Comparison of ENCODE assay signal across 18 cellular contexts in genomic region chr5:40790947-40791593, GRCh38. TPM values are rescaled to one million over a fixed set of nuclear protein-coding genes. Genes with fewer than 3 reads are reported as not detected.
DNase-seq lines count a peak whose midpoint lies in the region; ATAC-seq and TF ChIP-seq lines count a peak whose summit lies in the region.
"Had no signal": no experiment of that assay in that cellular context is flagged by ENCODE, and none has a peak within 500 bp of the region (broad histone marks: within the 10 kb centered on the region; RNA-seq: fewer than 3 reads in every experiment).

No MANE protein-coding gene starts in this region.

- H3K36me3 Mint-ChIP-seq in immature natural killer cell = peaks cover 8 to 12% (median 9%) of the 10 kb centered on the region in 3 donors

- no peaks in the 10 kb centered on the region for H3K27me3 ChIP-seq in ACC112 (ENCODE audit: insufficient read depth, low read length)
- no peaks in the 10 kb centered on the region for H3K27me3 ChIP-seq in lung (ENCODE audit: control insufficient read depth, insufficient read depth)
- H3K27me3 ChIP-seq in body of pancreas = no peaks in the 10 kb centered on the region
- H3K27me3 ChIP-seq: adrenal gland, BE2C, heart left ventricle, pancreas, SJCRH30 had no signal

- intact Hi-C loops in body of pancreas (cut with DNase I) = no loop called here

- WGBS in lung, 2 donors = 47 to 63% methylated on average over 3 of the region's 3 CpGs
- WGBS in body of pancreas, 2 donors = 52 to 57% methylated on average over 3 of the region's 3 CpGs

- H3K27ac Mint-ChIP-seq in immature natural killer cell = peak overlapping the region in 3 of 6 donors; percentile 2 to 31 (median 26)
- H3K27ac Mint-ChIP-seq: activated CD4-positive, alpha-beta T cell treated with anti-CD3 and anti-CD28 coated beads, Interleukin-2, amount 10 ng/mL, durations not matched to agents 24 days and 14 days had no signal

- peak overlapping the region; percentile 55 for H3K4me3 ChIP-seq in ACC112 (ENCODE audit: low read depth, low read length)
- H3K4me3 ChIP-seq in choroid plexus epithelial cell (ENCODE audit: low read depth, low read length) = no peak overlapping the region
- no peak overlapping the region for H3K4me3 ChIP-seq in lung
- H3K4me3 ChIP-seq in body of pancreas = no peak overlapping the region
- H3K4me3 ChIP-seq: adrenal gland, heart left ventricle, mucosa of descending colon, pancreas, SJCRH30 had no signal

- H3K36me3 ChIP-seq in ACC112 (ENCODE audit: insufficient read depth, low read length) (peaks cover 19% of the 10 kb centered on the region), lung (ENCODE audit: control insufficient read depth in 2 of 2, insufficient read depth in 2 of 2, low read length in 2 of 2) (peaks cover 0 to 1% of the 10 kb centered on the region in 2 donors), body of pancreas (replicated peaks in 1 of 2; ENCODE audit: insufficient read depth in 1 of 2, low read depth in 2 of 2) (no peaks in the 10 kb centered on the region)
- H3K36me3 ChIP-seq: adrenal gland, pancreas had no signal

- DNase-seq in LHCN-M2 (ENCODE audit: low read depth) (peak; percentile 20), choroid plexus epithelial cell (ENCODE audit: low read depth) (peak; percentile 41), lung (ENCODE audit: low spot score) (no peak), NCI-H2227 treated with DMSO at 0.1 percent for 48 hours (lab: John Stamatoyannopoulos, UW) (no peak), body of pancreas (no peak), immature natural killer cell (no peak)
- DNase-seq: activated CD4-positive, alpha-beta T cell treated with anti-CD3 and anti-CD28 coated beads, Interleukin-2, amount 10 ng/mL, durations not matched to agents 24 days and 14 days; BE2C; heart left ventricle; KBM-7; kidney glomerular epithelial cell; mucosa of descending colon; pancreas; SJCRH30; stimulated activated naive CD4-positive, alpha-beta T cell had no signal

- no peak overlapping the region for H3K4me3 Mint-ChIP-seq in immature natural killer cell
- H3K4me3 Mint-ChIP-seq: activated CD4-positive, alpha-beta T cell treated with anti-CD3 and anti-CD28 coated beads, Interleukin-2, amount 10 ng/mL, durations not matched to agents 24 days and 14 days had no signal

- ATAC-seq in lung (ENCODE audit: insufficient read depth, low FRiP score) = peak; percentile 41
- no peak for ATAC-seq in HG03378 (IDR thresholded peaks at IDR 0.05; ENCODE audit: unreplicated experiment)
- ATAC-seq in body of pancreas = no peak

- H3K9me3 Mint-ChIP-seq in immature natural killer cell = no peaks in the 10 kb centered on the region
- H3K9me3 Mint-ChIP-seq: activated CD4-positive, alpha-beta T cell treated with anti-CD3 and anti-CD28 coated beads, Interleukin-2, amount 10 ng/mL, durations not matched to agents 24 days and 14 days had no signal

- H3K79me2 ChIP-seq in ACC112 (ENCODE audit: control insufficient read depth, insufficient read depth, low read length, unreplicated experiment) = peaks cover 98% of the 10 kb centered on the region

- TF ChIP-seq POLR2A in body of pancreas (IDR thresholded peaks at IDR 0.05) = no peak

- H3K4me1 ChIP-seq in ACC112 (ENCODE audit: control insufficient read depth, insufficient read depth, low read length, unreplicated experiment) (peaks cover 20% of the 10 kb centered on the region), lung (ENCODE audit: control insufficient read depth in 2 of 2, insufficient read depth in 2 of 2, low read length in 2 of 2) (peaks cover 2 to 19% of the 10 kb centered on the region in 2 donors), body of pancreas (peaks cover 30% of the 10 kb centered on the region)
- H3K4me1 ChIP-seq: BE2C, SJCRH30 had no signal

- TF ChIP-seq CTCF in choroid plexus epithelial cell (conservative IDR thresholded peaks at IDR 0.05; ENCODE audit: low read depth, low read length) = no peak
- TF ChIP-seq CTCF in lung (IDR thresholded peaks at IDR 0.05; ENCODE audit: control extremely low read depth, extremely low read depth) = no peak
- TF ChIP-seq CTCF in body of pancreas (IDR thresholded peaks at IDR 0.05) = no peak

- no peaks in the 10 kb centered on the region for H3K9me3 ChIP-seq in lung (ENCODE audit: control insufficient read depth in 2 of 2, insufficient read depth in 1 of 2, low read length in 1 of 2)
- no peaks in the 10 kb centered on the region for H3K9me3 ChIP-seq in body of pancreas
- H3K9me3 ChIP-seq: adrenal gland, BE2C, mucosa of descending colon, pancreas had no signal

- peaks cover 0 to 3% (median 0%) of the 10 kb centered on the region in 3 donors for H3K27me3 Mint-ChIP-seq in immature natural killer cell (ENCODE audit: low read depth in 3 of 3)
- H3K27me3 Mint-ChIP-seq: activated CD4-positive, alpha-beta T cell treated with anti-CD3 and anti-CD28 coated beads, Interleukin-2, amount 10 ng/mL, durations not matched to agents 24 days and 14 days had no signal

- H3K4me1 Mint-ChIP-seq in immature natural killer cell = peaks cover 57 to 88% of the 10 kb centered on the region in 2 donors

- H2AFZ ChIP-seq in ACC112 (ENCODE audit: low read length, unreplicated experiment) = no peak overlapping the region

- H3K27ac ChIP-seq in ACC112 (ENCODE audit: low read depth, low read length) (peak overlapping the region; percentile 46), lung (ENCODE audit: low read depth in 1 of 2, low read length in 1 of 2) (no peak overlapping the region), body of pancreas (no peak overlapping the region)
- H3K27ac ChIP-seq: SJCRH30 had no signal

RNA-seq across cellular contexts. Expression of gene PRKAA1, which starts 7.1 kb away (rescaled TPM):
- total RNA-seq in LHCN-M2 (2014; rRNA removed) = 75.5 and 78.8 TPM in 2 replicates
- 27.5 TPM for polyA plus RNA-seq in LHCN-M2 (2012)
- total RNA-seq in lung = 100 to 1,000 TPM in 1 of 2 donors, 10 to 100 TPM in 1; 78.5 to 113 TPM
- 10 to 100 TPM; 24.5 to 34.7 TPM for polyA plus RNA-seq in lung
- 10 to 100 TPM; 53.2 to 70.9 TPM for total RNA-seq in body of pancreas
- 10 to 100 TPM; 32.5 to 54.3 (median 39.8) TPM for polyA plus RNA-seq in immature natural killer cell

RNA-seq across cellular contexts. Expression of gene TTC33, which starts 35.3 kb away (rescaled TPM):
- total RNA-seq in LHCN-M2 (2014; rRNA removed) (13.7 and 14.6 TPM in 2 replicates), lung (10 to 100 TPM in 1 of 2 donors, 1 to 10 TPM in 1; 9.3 to 30.5 TPM), body of pancreas (1 to 10 TPM; 2.3 to 9.3 TPM)
- polyA plus RNA-seq in LHCN-M2 (2012) = 4.2 TPM
- polyA plus RNA-seq in lung (1 to 10 TPM; 5.3 to 6.3 TPM), immature natural killer cell (10 to 100 TPM; 10.5 to 18.1 (median 11.2) TPM)

RNA-seq across cellular contexts. Expression of gene RPL37, which starts 44.0 kb away (rescaled TPM):
- total RNA-seq in LHCN-M2 (2014; rRNA removed) = 46.6 and 50.4 TPM in 2 replicates
- 3,303 TPM for polyA plus RNA-seq in LHCN-M2 (2012)
- 1,000 to 10,000 TPM in 1 of 2 donors, 100 to 1,000 TPM in 1; 881 to 1,654 TPM for total RNA-seq in lung
- 1,000 to 10,000 TPM in 1 of 2 donors, 100 to 1,000 TPM in 1; 886 to 2,683 TPM for polyA plus RNA-seq in lung
- 100 to 1,000 TPM; 126 to 256 TPM for total RNA-seq in body of pancreas
- 1,000 to 10,000 TPM in 2 of 3 donors, 100 to 1,000 TPM in 1; 415 to 1,331 (median 1,143) TPM for polyA plus RNA-seq in immature natural killer cell

RNA-seq across cellular contexts. Expression of gene CARD6, which starts 50.1 kb away (rescaled TPM):
- total RNA-seq in LHCN-M2 (2014; rRNA removed) (3.2 and 4.1 TPM in 2 replicates), lung (10 to 100 TPM; 13.5 to 15.9 TPM), body of pancreas (1 to 10 TPM; 5.4 to 5.6 TPM)
- 1.2 TPM for polyA plus RNA-seq in LHCN-M2 (2012)
- polyA plus RNA-seq in lung (10 to 100 TPM in 1 of 2 donors, 1 to 10 TPM in 1; 6.2 to 11.9 TPM), immature natural killer cell (1 to 10 TPM; 1.5 to 4.5 (median 1.9) TPM)

Comparison
In these comparisons a context has a peak if more than half of its experiments do, and no peak if none do; other contexts are left out.
1. DNase-seq: peak in LHCN-M2 (single experiment) and choroid plexus epithelial cell (single experiment); none in lung (single experiment), NCI-H2227 treated with DMSO at 0.1 percent for 48 hours (single experiment), body of pancreas (0 of 4) and immature natural killer cell (0 of 3).